In genomic region chr18:45255142-45255890, GRCh38 we compare ENCODE assay signal across 9 cellular contexts.
DNase-seq lines count a peak whose midpoint lies in the region; ATAC-seq, FAIRE-seq and TF ChIP-seq lines count a peak whose summit lies in the region.
"Had no signal": no experiment of that assay in that cellular context is flagged by ENCODE, and none has a peak within 500 bp of the region (broad histone marks: within the 10 kb centered on the region; RNA-seq: fewer than 3 reads in every experiment).

No MANE protein-coding gene starts in this region.

- H3K27ac Mint-ChIP-seq in neural crest cell (ENCODE audit: unreplicated experiment) = peak overlapping the region; percentile 65

- 53 to 58% methylated on average over 7 of the region's 7 CpGs for WGBS in thyroid gland, 2 donors

- no peak overlapping the region for H3K27ac ChIP-seq in thyroid gland

- intact Hi-C loops in thyroid gland (cut with DNase I) = no loop called here

- no peak for TF ChIP-seq POLR2A in thyroid gland (IDR thresholded peaks at IDR 0.05)

- TF ChIP-seq CTCF in neural crest cell (conservative IDR thresholded peaks at IDR 0.05) = no peak
- TF ChIP-seq CTCF in thyroid gland (IDR thresholded peaks at IDR 0.05) = no peak

- H3K4me1 ChIP-seq in thyroid gland = peaks cover 0 to 11% of the 10 kb centered on the region in 2 donors

- no peak for FAIRE-seq in RCC 7860 (lab: Jason Lieb, UNC)

- no peak overlapping the region for H3K4me3 ChIP-seq in thyroid gland (replicated peaks in 1 of 3)

- peaks cover 19% of the 10 kb centered on the region for H3K4me1 Mint-ChIP-seq in neural crest cell

- H3K4me3 Mint-ChIP-seq in neural crest cell = no peak overlapping the region

- H3K36me3 ChIP-seq in thyroid gland = no peaks in the 10 kb centered on the region

- no peak for ATAC-seq in GM21529 (IDR thresholded peaks at IDR 0.05; ENCODE audit: unreplicated experiment)

- DNase-seq in COLO829 (ENCODE audit: low spot score) = peak; percentile 25
- peak; percentile 57 for DNase-seq in RCC 7860 (ENCODE audit: low spot score)
- peak; percentile 97 for DNase-seq in fibroblast of peridontal ligament (ENCODE audit: extremely low read depth)
- no peak for DNase-seq in neural crest cell (ENCODE audit: low read depth, low spot score)
- no peak for DNase-seq in Ammon's horn (ENCODE audit: low spot score)
- DNase-seq in activated CD8-positive, alpha-beta memory T cell treated with anti-CD3 and anti-CD28 coated beads, Interleukin-2, amount 50 U/mL, for 4 hours = no peak
- no peak for DNase-seq in thyroid gland
- DNase-seq: activated CD8-positive, alpha-beta memory T cell treated with anti-CD3 and anti-CD28 coated beads, Interleukin-2, amount 50 U/mL, for 48 hours had no signal

- H3K27me3 Mint-ChIP-seq in neural crest cell (ENCODE audit: low read depth) = no peaks in the 10 kb centered on the region

- H3K9me3 Mint-ChIP-seq in neural crest cell = no peaks in the 10 kb centered on the region

- H3K36me3 Mint-ChIP-seq in neural crest cell (ENCODE audit: low read depth) = no peaks in the 10 kb centered on the region

- no peaks in the 10 kb centered on the region for H3K9me3 ChIP-seq in thyroid gland

- no peaks in the 10 kb centered on the region for H3K27me3 ChIP-seq in thyroid gland

Comparison
In these comparisons a context has a peak if more than half of its experiments do, and no peak if none do; other contexts are left out.
1. DNase-seq: peak in COLO829 (single experiment), RCC 7860 (single experiment) and fibroblast of peridontal ligament (single experiment); none in neural crest cell (single experiment), Ammon's horn (single experiment), activated CD8-positive, alpha-beta memory T cell treated with anti-CD3 and anti-CD28 coated beads, Interleukin-2, amount 50 U/mL, for 4 hours (single experiment) and thyroid gland (0 of 2).